21 cellular contexts compared by ENCODE assay signal in the genomic region with DNA sequence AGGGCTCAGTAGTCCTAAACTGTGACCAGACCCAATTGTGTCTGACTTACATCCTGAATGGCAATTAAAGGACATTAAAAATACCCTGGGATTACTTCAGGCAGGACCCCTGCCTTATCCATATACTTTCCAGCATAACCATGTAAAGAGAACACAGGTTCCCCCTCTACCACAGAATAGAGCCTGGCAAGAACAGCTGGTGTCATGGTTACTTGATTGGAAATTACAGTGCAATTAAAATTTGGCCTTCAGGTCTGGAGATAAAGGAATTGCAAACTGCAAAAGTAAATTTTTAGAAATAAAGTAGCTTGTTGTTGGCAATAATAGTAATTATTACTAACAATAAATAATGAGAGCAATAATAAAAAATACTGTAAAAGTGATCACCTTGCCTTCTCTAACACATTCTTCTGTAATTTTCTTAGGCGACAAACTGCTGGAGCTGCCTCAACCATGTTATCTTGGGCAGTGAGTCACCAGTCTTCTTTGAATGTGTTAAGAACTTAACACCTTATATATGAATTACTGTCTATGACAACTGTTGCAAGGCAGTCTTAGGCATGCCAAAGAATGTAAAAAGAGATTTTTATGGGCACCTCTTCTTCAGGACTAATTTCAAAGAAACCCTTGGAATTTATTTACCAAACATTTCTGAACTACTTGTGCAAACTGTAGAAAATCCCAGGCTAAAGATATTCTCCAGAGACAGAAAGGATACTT. TPM values are rescaled to one million over a fixed set of nuclear protein-coding genes. Genes with fewer than 3 reads are reported as not detected.
DNase-seq lines count a peak whose midpoint lies in the region; ATAC-seq, FAIRE-seq and TF ChIP-seq lines count a peak whose summit lies in the region.
"Had no signal": no experiment of that assay in that cellular context is flagged by ENCODE, and none has a peak within 500 bp of the region (broad histone marks: within the 10 kb centered on the region; RNA-seq: fewer than 3 reads in every experiment).

No MANE protein-coding gene starts in this region.

- BruUV-seq in K562 (replicated peaks; lab: Mats Ljungman, UMichigan): no TSS peak

- ATAC-seq in K562 (peak; percentile 89), HG03521 (IDR thresholded peaks at IDR 0.05; ENCODE audit: unreplicated experiment) (no peak)
- ATAC-seq: CD8-positive, alpha-beta T cell; natural killer cell treated with Interleukin-12 subunit alpha and Interleukin-12 subunit beta and Interleukin-15 and Interleukin-18, amount 100 ng/mL, for 72 hours had no signal

- POLR2A ChIA-PET in K562 (lab: Yijun Ruan, JAX): no interaction called here

- no peak overlapping the region for H2AFZ ChIP-seq in Loucy (ENCODE audit: low read length)
- H2AFZ ChIP-seq in K562 (ENCODE audit: low read depth, low read length): no peak overlapping the region

- in situ Hi-C loops in K562 (cut with MboI): no loop called here

- TF ChIP-seq POLR2A in K562 (conservative IDR thresholded peaks at IDR 0.05): no peak

- no peaks in the 10 kb centered on the region for H3K9me1 ChIP-seq in K562 (ENCODE audit: control insufficient read depth, insufficient read depth, low read length)

- no peaks in the 10 kb centered on the region for H3K79me2 ChIP-seq in Loucy (ENCODE audit: insufficient read depth, low read length)
- no peaks in the 10 kb centered on the region for H3K79me2 ChIP-seq in K562 (ENCODE audit: control insufficient read depth, insufficient read depth, low read length)

- H3K9ac ChIP-seq in Loucy (ENCODE audit: low read depth, low read length, poor library complexity, severe bottlenecking) (no peak overlapping the region), K562 (ENCODE audit: insufficient read depth in 1 of 2, low read depth in 2 of 2, low read length in 2 of 2) (peak overlapping the region in 1 of 2 experiments; percentile 20; a peak in 1 of 4 replicates)

- DNase-seq in EH (ENCODE audit: low read depth): peak; percentile 46
- peak in 2 of 4 experiments; percentile 29 to 75 for DNase-seq in K562 (ENCODE audit: extremely low read depth in 1 of 4, low spot score in 3 of 4)
- DNase-seq in kidney tubule cell (ENCODE audit: low spot score): peak; percentile 16
- DNase-seq in NCI-H2107 (lab: John Stamatoyannopoulos, UW): no peak
- DNase-seq in stimulated activated CD4-positive, alpha-beta T cell treated with anti-CD3 and anti-CD28 coated beads, Interleukin-4, amount 100 ng/mL, for 24 hours: no peak
- no peak for DNase-seq in GDM1 (lab: John Stamatoyannopoulos, UW)
- DNase-seq: activated CD4-positive, alpha-beta T cell treated with anti-CD3 and anti-CD28 coated beads for 4 hours; activated effector memory CD4-positive, alpha-beta T cell treated with anti-CD3 and anti-CD28 coated beads, Interleukin-2, amount 50 U/mL, for 16 hours; anterior cingulate cortex; CD8-positive, alpha-beta T cell; glutamatergic neuron; Karpas-422; NCI-H1436 treated with DMSO at 0.1 percent for 48 hours; NCI-H345; spleen; testis had no signal

- H4K20me1 ChIP-seq in Loucy (ENCODE audit: insufficient read depth, low read length, poor library complexity, severe bottlenecking): peaks cover 5% of the 10 kb centered on the region
- H4K20me1 ChIP-seq in K562 (replicated peaks; ENCODE audit: control insufficient read depth, insufficient read depth, low read length): no peaks in the 10 kb centered on the region

- intact Hi-C loops in K562 (cut with micrococcal nuclease): no loop called here

- H3K36me3 ChIP-seq in Loucy (ENCODE audit: insufficient read depth, low read length) (no peaks in the 10 kb centered on the region), K562 (ENCODE audit: control insufficient read depth, insufficient read depth, low read length) (no peaks in the 10 kb centered on the region)
- H3K36me3 ChIP-seq: SJCRH30, spleen had no signal

- peaks cover 52% of the 10 kb centered on the region for H3K4me1 ChIP-seq in Loucy (ENCODE audit: insufficient read depth, low read length, poor library complexity, severe bottlenecking)
- peaks cover 0 to 8% of the 10 kb centered on the region in 2 experiments; a peak in 3 of 5 replicates for H3K4me1 ChIP-seq in K562 (replicated peaks in 1 of 2; ENCODE audit: control insufficient read depth in 2 of 2, insufficient read depth in 2 of 2, low read length in 2 of 2)
- H3K4me1 ChIP-seq: testis had no signal

- H3K4me2 ChIP-seq in Loucy (ENCODE audit: low read depth, low read length, poor library complexity, severe bottlenecking) (peak overlapping the region; percentile 35), K562 (ENCODE audit: insufficient read depth, low read length) (no peak overlapping the region)

- 0 out of 2 replicates have a peak, but pooled peaks cover 2% of the 10 kb centered on the region for H3F3A ChIP-seq in Loucy (ENCODE audit: low read depth)

- TF ChIP-seq EP300 in K562 (IDR thresholded peaks at IDR 0.05; ENCODE audit: low read length): no peak

- CTCF ChIA-PET in K562 (lab: Yijun Ruan, JAX; ENCODE audit: low intra/inter-chr PET ratio): no interaction called here

- H3K9me2 ChIP-seq in Loucy (replicated peaks; ENCODE audit: low read depth, low read length): no peaks in the 10 kb centered on the region

- H3K4me3 ChIP-seq in Loucy (ENCODE audit: low read length, poor library complexity, severe bottlenecking) (no peak overlapping the region), K562 (no peak overlapping the region)
- H3K4me3 ChIP-seq: SJCRH30, spleen, testis had no signal

- H3K27ac ChIP-seq in K562 (ENCODE audit: extremely low read depth, low read depth, low read length): peak overlapping the region; percentile 60
- H3K27ac ChIP-seq: SJCRH30, spleen, testis had no signal

- H3K9me3 ChIP-seq in Loucy (ENCODE audit: insufficient read depth, low read depth, low read length): no peaks in the 10 kb centered on the region
- no peaks in the 10 kb centered on the region for H3K9me3 ChIP-seq in K562 (replicated peaks; ENCODE audit: control insufficient read depth, insufficient read depth, low read depth, low read length)
- H3K9me3 ChIP-seq: SJCRH30, spleen, testis had no signal

- FAIRE-seq in K562 (lab: Jason Lieb, UNC): peak; percentile 82
- FAIRE-seq: islet of Langerhans had no signal

- no peak for TF ChIP-seq CTCF in Loucy (conservative IDR thresholded peaks at IDR 0.05; ENCODE audit: low read length)
- TF ChIP-seq CTCF in K562 (IDR thresholded peaks at IDR 0.05 in 2 of 3, conservative IDR thresholded peaks at IDR 0.05 in 1 of 3; ENCODE audit: insufficient read depth in 2 of 3, low read depth in 1 of 3, low read length in 3 of 3): no peak

- H3K27me3 ChIP-seq in Loucy (ENCODE audit: insufficient read depth, low read length, poor library complexity, severe bottlenecking) (no peaks in the 10 kb centered on the region), K562 (ENCODE audit: control insufficient read depth in 2 of 2, insufficient read depth in 2 of 2, low read length in 2 of 2) (no peaks in the 10 kb centered on the region)
- H3K27me3 ChIP-seq: SJCRH30, spleen, testis had no signal

- WGBS in K562 (ENCODE audit: insufficient coverage, low coverage, missing lambda C conversion rate): 11% methylated on average over 1 of the region's 1 CpG

- TF ChIP-seq RAD21 in K562 (CRISPR knock-in tag; conservative IDR thresholded peaks at IDR 0.05 in 1 of 2, IDR thresholded peaks at IDR 0.05 in 1 of 2): no peak

TF ChIP-seq in K562, 482 proteins besides CTCF, POLR2A, EP300 and RAD21 (continues in another document):
- TF ChIP-seq JUND (IDR thresholded peaks at IDR 0.05; ENCODE audit: borderline replicate concordance, low read depth, low read length): peak; percentile 49; the same call in 1 of the 2 replicates
- TF ChIP-seq JUND (tag; IDR thresholded peaks at IDR 0.05; ENCODE audit: borderline replicate concordance, low read depth, low read length): peak; percentile 36; the same call in 1 of the 3 replicates
- TF ChIP-seq, protein P1, sequence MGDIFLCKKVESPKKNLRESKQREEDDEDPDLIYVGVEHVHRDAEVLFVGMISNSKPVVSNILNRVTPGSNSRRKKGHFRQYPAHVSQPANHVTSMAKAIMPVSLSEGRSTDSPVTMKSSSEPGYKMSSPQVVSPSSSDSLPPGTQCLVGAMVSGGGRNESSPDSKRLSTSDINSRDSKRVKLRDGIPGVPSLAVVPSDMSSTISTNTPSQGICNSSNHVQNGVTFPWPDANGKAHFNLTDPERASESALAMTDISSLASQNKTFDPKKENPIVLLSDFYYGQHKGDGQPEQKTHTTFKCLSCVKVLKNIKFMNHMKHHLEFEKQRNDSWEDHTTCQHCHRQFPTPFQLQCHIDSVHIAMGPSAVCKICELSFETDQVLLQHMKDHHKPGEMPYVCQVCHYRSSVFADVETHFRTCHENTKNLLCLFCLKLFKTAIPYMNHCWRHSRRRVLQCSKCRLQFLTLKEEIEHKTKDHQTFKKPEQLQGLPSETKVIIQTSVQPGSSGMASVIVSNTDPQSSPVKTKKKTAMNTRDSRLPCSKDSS (IDR thresholded peaks at IDR 0.05; ENCODE audit: low read depth, partially characterized antibody): no peak
- TF ChIP-seq MAFK (IDR thresholded peaks at IDR 0.05; ENCODE audit: low read length): peak; percentile 78; the same call in 1 of the 2 replicates
- peak; percentile 96 for TF ChIP-seq NFE2 (IDR thresholded peaks at IDR 0.05; ENCODE audit: low read depth)
- no peak for TF ChIP-seq SMARCB1 (IDR thresholded peaks at IDR 0.05; ENCODE audit: insufficient read length, low read depth)
- peak; percentile 82 for TF ChIP-seq MEIS2 (IDR thresholded peaks at IDR 0.05; ENCODE audit: partially characterized antibody)

RNA-seq across cellular contexts. Expression of a gene that starts 53.7 kb away (rescaled TPM):
- total RNA-seq in K562 (2011; cell fraction: chromatin; rRNA removed; ENCODE audit: low replicate concordance): 13.1 and 31.6 TPM in 2 replicates
- 6.7 and 8.3 TPM in 2 replicates for total RNA-seq in K562 (2011; cell fraction: nucleolus; rRNA removed)
- 16.2 and 18.0 TPM in 2 replicates for total RNA-seq in K562 (2011; cell fraction: nucleoplasm; rRNA removed)
- total RNA-seq in K562 (2014; rRNA removed): 38.0 and 40.2 TPM in 2 replicates
- 36.9 and 41.2 TPM in 2 replicates for total RNA-seq in K562 (2014; rRNA removed; fragmentation: Illumina TruSeq; extraction: Trizol)
- total RNA-seq in K562 (2015; rRNA removed; fragmentation: Illumina TruSeq; extraction: Trizol): 35.4 and 36.0 TPM in 2 replicates
- 28.9 and 29.4 TPM in 2 replicates for total RNA-seq in K562 (2021)
- polyA plus RNA-seq in K562 (2011; rRNA removed): 57.8 and 67.8 TPM in 2 replicates
- 26.6 and 49.6 TPM in 2 replicates for polyA plus RNA-seq in K562 (2011; cell fraction: cytosol; rRNA removed)
- polyA plus RNA-seq in K562 (2011; cell fraction: nucleus; rRNA removed): 14.5 and 23.0 TPM in 2 replicates
- polyA plus RNA-seq in K562 (2012): 29.4 and 32.4 TPM in 2 replicates
- 38.5 and 51.0 TPM in 2 replicates for polyA plus RNA-seq in K562 (2014; fragmentation: Illumina TruSeq; extraction: Trizol)
- polyA plus RNA-seq in K562 (2014; fragmentation: Nextera tagmentation; extraction: Ambion mirVana): 10 to 100 TPM; 10.7 to 13.9 TPM
- polyA plus RNA-seq in K562 (2014; rRNA removed): 45.3 and 46.7 TPM in 2 replicates
- 32.3 and 38.1 TPM in 2 replicates for polyA minus RNA-seq in K562 (2011; rRNA and poly(A)+ RNA removed)
- polyA minus RNA-seq in K562 (2011; cell fraction: cytosol; rRNA and poly(A)+ RNA removed): 14.6 and 14.9 TPM in 2 replicates
- polyA minus RNA-seq in K562 (2011; cell fraction: nucleus; rRNA and poly(A)+ RNA removed): 11.2 and 16.2 TPM in 2 replicates

Comparison
In these comparisons a context has a peak if more than half of its experiments do, and no peak if none do; other contexts are left out.
1. DNase-seq: peak in EH (single experiment) and kidney tubule cell (single experiment); none in NCI-H2107 (single experiment), stimulated activated CD4-positive, alpha-beta T cell treated with anti-CD3 and anti-CD28 coated beads, Interleukin-4, amount 100 ng/mL, for 24 hours (single experiment) and GDM1 (single experiment).